Comparison of ENCODE assay signal across 8 cellular contexts in the genomic region with DNA sequence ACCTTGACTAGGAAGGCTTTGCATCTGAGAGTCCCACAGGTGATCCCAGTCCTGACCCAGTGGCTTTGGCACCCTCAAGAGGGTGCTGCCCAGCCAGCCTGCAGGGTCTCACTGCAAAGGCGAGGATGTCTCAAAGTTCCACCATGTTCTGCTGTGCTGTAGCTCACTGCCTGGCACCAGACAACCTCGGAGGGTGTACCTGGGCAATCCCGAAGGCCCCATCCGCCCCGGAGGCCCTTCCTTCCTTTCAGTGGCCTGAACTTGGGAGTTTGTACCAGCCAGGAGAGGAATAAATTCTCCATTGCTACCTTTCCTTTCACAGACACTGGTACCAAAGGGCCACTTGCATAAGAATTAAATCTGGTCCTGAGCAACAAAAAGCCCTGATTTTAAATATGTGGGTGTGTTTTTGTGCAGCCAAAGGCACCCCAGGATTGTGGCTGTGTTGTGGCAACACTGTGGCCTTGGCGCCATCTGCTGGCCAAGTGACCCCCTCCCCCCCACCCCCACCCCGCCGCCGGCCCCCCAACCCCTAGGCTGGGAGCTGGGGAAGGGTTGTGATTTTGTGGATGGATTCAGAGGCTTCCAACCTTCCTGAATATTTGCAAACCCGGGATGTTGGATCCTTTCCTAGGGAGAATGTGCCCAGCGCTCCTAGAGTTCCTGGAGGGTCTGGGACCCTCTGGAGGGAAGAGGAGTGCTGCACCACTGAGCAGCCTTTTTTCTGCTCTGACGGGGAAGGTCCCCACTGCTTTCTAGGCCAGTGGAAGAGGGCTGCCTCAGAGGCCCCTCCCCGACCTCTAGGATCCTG. TPM values are rescaled to one million over a fixed set of nuclear protein-coding genes. Genes with fewer than 3 reads are reported as not detected.
DNase-seq lines count a peak whose midpoint lies in the region; ATAC-seq and TF ChIP-seq lines count a peak whose summit lies in the region.

No MANE protein-coding gene starts in this region.

- intact Hi-C loops in activated CD4-positive, alpha-beta T cell treated with anti-CD3 and anti-CD28 coated beads for 36 hours (cut with DNase I, micrococcal nuclease) = loop anchor here (5.0 to 10.0 kb wide), 4 partner anchors 356 to 524 kb away; a partner anchor contains a TSS
- intact Hi-C loops in mammary epithelial cell (cut with micrococcal nuclease) = loop anchor here (2.0 to 10.0 kb wide), 3 partner anchors 120 to 666 kb away; a partner anchor contains a TSS

- dilution Hi-C loops in mammary epithelial cell (cut with HindIII; ENCODE audit: low sequenced_read_pairs) = no loop called here

- no peaks in the 10 kb centered on the region for H3K36me3 ChIP-seq in mammary epithelial cell (ENCODE audit: insufficient read depth, low read length)

- H3K27me3 Mint-ChIP-seq in activated CD4-positive, alpha-beta T cell treated with anti-CD3 and anti-CD28 coated beads for 36 hours = peaks cover 2% of the 10 kb centered on the region
- peaks cover 8% of the 10 kb centered on the region for H3K27me3 Mint-ChIP-seq in activated CD4-positive, alpha-beta T cell treated with anti-CD3 and anti-CD28 coated beads, Interleukin-2, amount 10 ng/mL, durations not matched to agents 7 days and 5 days
- peaks cover 13% of the 10 kb centered on the region for H3K27me3 Mint-ChIP-seq in stimulated activated memory B cell treated with anti-CD40 and anti-IgM and Interleukin-4, amounts not matched to agents 10 μg/mL and 1 μg/mL and 100 μg/mL, for 72 hours

- POLR2A ChIA-PET in activated CD4-positive, alpha-beta T cell treated with anti-CD3 and anti-CD28 coated beads for 36 hours (lab: Charles Lee) = no interaction called here
- POLR2A ChIA-PET in activated CD4-positive, alpha-beta T cell treated with anti-CD3 and anti-CD28 coated beads, Interleukin-2, amount 10 ng/mL, durations not matched to agents 7 days and 5 days (lab: Charles Lee) = no interaction called here

- CTCF ChIA-PET in activated CD4-positive, alpha-beta T cell treated with anti-CD3 and anti-CD28 coated beads for 36 hours (lab: Charles Lee) = no interaction called here
- CTCF ChIA-PET in activated CD4-positive, alpha-beta T cell treated with anti-CD3 and anti-CD28 coated beads, Interleukin-2, amount 10 ng/mL, durations not matched to agents 7 days and 5 days (lab: Charles Lee) = interaction anchor here (1.5 kb wide), 1 partner anchor 8 kb away, joined by 4 read pairs; no protein-coding TSS in a partner anchor
- CTCF ChIA-PET in mammary epithelial cell (lab: Charles Lee; ENCODE audit: low non-redundant PET) = interaction anchor here (0.5 kb wide), 1 partner anchor 110 kb away, joined by 4 read pairs; no protein-coding TSS in a partner anchor

- H3K4me1 Mint-ChIP-seq in activated CD4-positive, alpha-beta T cell treated with anti-CD3 and anti-CD28 coated beads for 36 hours = no peaks in the 10 kb centered on the region
- no peaks in the 10 kb centered on the region for H3K4me1 Mint-ChIP-seq in activated CD4-positive, alpha-beta T cell treated with anti-CD3 and anti-CD28 coated beads, Interleukin-2, amount 10 ng/mL, durations not matched to agents 7 days and 5 days
- no peaks in the 10 kb centered on the region for H3K4me1 Mint-ChIP-seq in stimulated activated memory B cell treated with anti-CD40 and anti-IgM and Interleukin-4, amounts not matched to agents 10 μg/mL and 1 μg/mL and 100 μg/mL, for 72 hours

- H3K79me2 ChIP-seq in mammary epithelial cell (ENCODE audit: insufficient read depth, low read length) = no peaks in the 10 kb centered on the region

- H3K27ac Mint-ChIP-seq in activated CD4-positive, alpha-beta T cell treated with anti-CD3 and anti-CD28 coated beads for 36 hours = no peak overlapping the region
- no peak overlapping the region for H3K27ac Mint-ChIP-seq in activated CD4-positive, alpha-beta T cell treated with anti-CD3 and anti-CD28 coated beads, Interleukin-2, amount 10 ng/mL, durations not matched to agents 7 days and 5 days
- H3K27ac Mint-ChIP-seq in stimulated activated memory B cell treated with anti-CD40 and anti-IgM and Interleukin-4, amounts not matched to agents 10 μg/mL and 1 μg/mL and 100 μg/mL, for 72 hours = no peak overlapping the region

- WGBS in mammary epithelial cell (ENCODE audit: low coverage, missing lambda C conversion rate) = 44% methylated on average over 12 of the region's 13 CpGs

- H4K20me1 ChIP-seq in mammary epithelial cell (ENCODE audit: insufficient read depth, low read length) = no peaks in the 10 kb centered on the region

- ATAC-seq in activated CD4-positive, alpha-beta T cell treated with anti-CD3 and anti-CD28 coated beads for 36 hours = peak; percentile 55
- ATAC-seq in foreskin keratinocyte (no peak), HG03432 (IDR thresholded peaks at IDR 0.05; ENCODE audit: unreplicated experiment) (no peak)
- peak; percentile 50 for ATAC-seq in stimulated activated memory B cell treated with anti-CD40 and anti-IgM and Interleukin-4, amounts not matched to agents 10 μg/mL and 1 μg/mL and 100 μg/mL, for 72 hours

- no peaks in the 10 kb centered on the region for H3K9me3 Mint-ChIP-seq in activated CD4-positive, alpha-beta T cell treated with anti-CD3 and anti-CD28 coated beads for 36 hours (ENCODE audit: low read depth)
- no peaks in the 10 kb centered on the region for H3K9me3 Mint-ChIP-seq in activated CD4-positive, alpha-beta T cell treated with anti-CD3 and anti-CD28 coated beads, Interleukin-2, amount 10 ng/mL, durations not matched to agents 7 days and 5 days
- no peaks in the 10 kb centered on the region for H3K9me3 Mint-ChIP-seq in stimulated activated memory B cell treated with anti-CD40 and anti-IgM and Interleukin-4, amounts not matched to agents 10 μg/mL and 1 μg/mL and 100 μg/mL, for 72 hours

- H3K36me3 Mint-ChIP-seq in activated CD4-positive, alpha-beta T cell treated with anti-CD3 and anti-CD28 coated beads for 36 hours (ENCODE audit: low read depth) = no peaks in the 10 kb centered on the region
- H3K36me3 Mint-ChIP-seq in activated CD4-positive, alpha-beta T cell treated with anti-CD3 and anti-CD28 coated beads, Interleukin-2, amount 10 ng/mL, durations not matched to agents 7 days and 5 days (ENCODE audit: low read depth) = no peaks in the 10 kb centered on the region
- H3K36me3 Mint-ChIP-seq in stimulated activated memory B cell treated with anti-CD40 and anti-IgM and Interleukin-4, amounts not matched to agents 10 μg/mL and 1 μg/mL and 100 μg/mL, for 72 hours = no peaks in the 10 kb centered on the region

- H3K4me3 ChIP-seq in mammary epithelial cell (replicated peaks in 1 of 3; ENCODE audit: insufficient read depth in 1 of 3, low read depth in 2 of 3, low read length in 3 of 3) = no peak overlapping the region

- BruUV-seq in mammary epithelial cell (replicated peaks; lab: Mats Ljungman, UMichigan) = no TSS peak

- H3K27me3 ChIP-seq in foreskin keratinocyte = no peaks in the 10 kb centered on the region
- no peaks in the 10 kb centered on the region for H3K27me3 ChIP-seq in mammary epithelial cell (ENCODE audit: insufficient read depth, low read length)

- peak; percentile 43 for TF ChIP-seq CTCF in foreskin keratinocyte (conservative IDR thresholded peaks at IDR 0.05)
- peak in 1 of 2 donors; percentile 37 for TF ChIP-seq CTCF in mammary epithelial cell (conservative IDR thresholded peaks at IDR 0.05 in 1 of 2, IDR thresholded peaks at IDR 0.05 in 1 of 2; ENCODE audit: extremely low read depth in 1 of 2, insufficient read depth in 1 of 2, low read depth in 1 of 2, low read length in 2 of 2)

- no peaks in the 10 kb centered on the region for H3K9me3 ChIP-seq in mammary epithelial cell (replicated peaks; ENCODE audit: insufficient read depth, low read length)

- H3K4me1 ChIP-seq in foreskin keratinocyte (no peaks in the 10 kb centered on the region), mammary epithelial cell (ENCODE audit: insufficient read depth, low read length) (no peaks in the 10 kb centered on the region)

- DNase-seq in activated CD4-positive, alpha-beta T cell treated with anti-CD3 and anti-CD28 coated beads for 36 hours = peak; percentile 69
- DNase-seq in activated CD4-positive, alpha-beta T cell treated with anti-CD3 and anti-CD28 coated beads for 1 hour = no peak
- DNase-seq in activated CD4-positive, alpha-beta T cell treated with anti-CD3 and anti-CD28 coated beads, Interleukin-2, amount 10 ng/mL, durations not matched to agents 7 days and 5 days = peak; percentile 49
- no peak for DNase-seq in foreskin keratinocyte
- DNase-seq in T1000 (lab: John Stamatoyannopoulos, UW) = no peak
- DNase-seq in mammary epithelial cell = no peak

- H3K4me3 Mint-ChIP-seq in activated CD4-positive, alpha-beta T cell treated with anti-CD3 and anti-CD28 coated beads for 36 hours = no peak overlapping the region
- H3K4me3 Mint-ChIP-seq in activated CD4-positive, alpha-beta T cell treated with anti-CD3 and anti-CD28 coated beads, Interleukin-2, amount 10 ng/mL, durations not matched to agents 7 days and 5 days = no peak overlapping the region
- no peak overlapping the region for H3K4me3 Mint-ChIP-seq in stimulated activated memory B cell treated with anti-CD40 and anti-IgM and Interleukin-4, amounts not matched to agents 10 μg/mL and 1 μg/mL and 100 μg/mL, for 72 hours

- H3K27ac ChIP-seq in foreskin keratinocyte (no peak overlapping the region), mammary epithelial cell (ENCODE audit: insufficient read depth, low read depth, low read length) (no peak overlapping the region)

- no peak overlapping the region for H3K9ac ChIP-seq in mammary epithelial cell (ENCODE audit: insufficient read depth, low read length)

- in situ Hi-C loops in mammary epithelial cell (cut with MboI; ENCODE audit: low sequenced_read_pairs in 2 of 2) = no loop called here

- no peak overlapping the region for H3K4me2 ChIP-seq in mammary epithelial cell (ENCODE audit: insufficient read depth, low read depth, low read length)

- no peak overlapping the region for H2AFZ ChIP-seq in mammary epithelial cell (ENCODE audit: low read depth, low read length)

RNA-seq across cellular contexts. Expression of a gene that starts 9.7 kb away (rescaled TPM):
- total RNA-seq in activated CD4-positive, alpha-beta T cell treated with anti-CD3 and anti-CD28 coated beads for 36 hours = 10 to 100 TPM; 25.9 to 29.4 TPM
- total RNA-seq in activated CD4-positive, alpha-beta T cell treated with anti-CD3 and anti-CD28 coated beads, Interleukin-2, amount 10 ng/mL, durations not matched to agents 7 days and 5 days = 10 to 100 TPM; 27.4 to 34.9 TPM
- total RNA-seq in foreskin keratinocyte (16.0 and 18.0 TPM in 2 replicates), mammary epithelial cell (10 to 100 TPM; 31.3 to 46.6 TPM)
- polyA plus RNA-seq in foreskin keratinocyte (15.4 and 16.5 TPM in 2 replicates), mammary epithelial cell (2.9 TPM)
- 23.6 TPM for polyA minus RNA-seq in mammary epithelial cell

Comparison
In these comparisons a context has a peak if more than half of its experiments do, and no peak if none do; other contexts are left out.
1. DNase-seq: peak in activated CD4-positive, alpha-beta T cell treated with anti-CD3 and anti-CD28 coated beads for 36 hours (single experiment) and activated CD4-positive, alpha-beta T cell treated with anti-CD3 and anti-CD28 coated beads, Interleukin-2, amount 10 ng/mL, durations not matched to agents 7 days and 5 days (single experiment); none in activated CD4-positive, alpha-beta T cell treated with anti-CD3 and anti-CD28 coated beads for 1 hour (single experiment), foreskin keratinocyte (0 of 2), T1000 (single experiment) and mammary epithelial cell (single experiment).
2. ATAC-seq: peak in activated CD4-positive, alpha-beta T cell treated with anti-CD3 and anti-CD28 coated beads for 36 hours (single experiment) and stimulated activated memory B cell treated with anti-CD40 and anti-IgM and Interleukin-4, amounts not matched to agents 10 μg/mL and 1 μg/mL and 100 μg/mL, for 72 hours (single experiment); none in foreskin keratinocyte (single experiment) and HG03432 (single experiment).